ENCODE assay signal across 35 cellular contexts in the genomic region with DNA sequence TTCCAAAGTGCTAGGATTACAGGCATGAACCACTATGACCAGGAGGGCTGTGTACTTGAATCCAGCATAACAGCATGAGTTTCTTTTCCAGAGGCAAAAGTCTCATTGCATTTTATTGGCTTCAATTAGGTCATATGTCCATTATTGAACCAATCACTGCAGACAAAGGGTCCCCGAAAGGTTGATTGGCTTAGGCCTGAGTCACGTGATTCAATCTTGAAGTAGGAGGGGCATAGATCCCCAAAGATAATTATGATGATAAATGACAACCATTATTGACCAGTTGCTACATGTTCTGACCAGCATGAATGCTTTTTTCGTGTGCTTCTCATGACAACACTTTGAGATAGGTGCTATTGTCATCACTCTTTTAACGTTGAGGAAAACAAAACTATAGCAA. TPM values are rescaled to one million over a fixed set of nuclear protein-coding genes. Genes with fewer than 3 reads are reported as not detected.
"Had no signal": no experiment of that assay in that cellular context is flagged by ENCODE, and none has a peak within 500 bp of the region (broad histone marks: within the 10 kb centered on the region; RNA-seq: fewer than 3 reads in every experiment).

No MANE protein-coding gene starts in this region.

- DNase-seq: natural killer cell; occipital lobe; ovary; posterior cingulate gyrus; psoas muscle; right cardiac atrium; spleen; stimulated activated CD4-positive, alpha-beta T cell treated with anti-CD3 and anti-CD28 coated beads, Interleukin-12 subunit alpha, Interleukin-12 subunit beta, amount 100 ng/mL, for 4 hours; stimulated activated CD4-positive, alpha-beta T cell treated with anti-CD3 and anti-CD28 coated beads, Interleukin-1b, Interleukin-23, amount 100 ng/mL, for 48 hours; stimulated activated CD4-positive, alpha-beta T cell treated with anti-CD3 and anti-CD28 coated beads, Interleukin-4, amount 100 ng/mL, for 1 hour; stimulated activated CD4-positive, alpha-beta T cell treated with anti-CD3 and anti-CD28 coated beads, Interleukin-4, amount 100 ng/mL, for 4 hours; stimulated activated CD8-positive, alpha-beta memory T cell treated with anti-CD3 and anti-CD28 coated beads, Interleukin-4, amount 100 ng/mL, for 48 hours; stimulated activated naive CD4-positive, alpha-beta T cell; stimulated activated naive CD8-positive, alpha-beta T cell treated with anti-CD3 and anti-CD28 coated beads, Interleukin-15, amount 100 ng/mL, for 72 hours; stimulated activated naive CD8-positive, alpha-beta T cell treated with anti-CD3 and anti-CD28 coated beads, Interleukin-15, Interleukin-2, amounts not matched to agents 100 U/mL and 50 U/mL, for 24 hours; substantia nigra; thyroid gland; trophoblast cell; upper lobe of left lung had no signal

- H3K4me2 ChIP-seq: neural progenitor cell, smooth muscle cell had no signal

- H3K4me3 ChIP-seq: neural progenitor cell, ovary, psoas muscle, skin epidermis, smooth muscle cell, spleen, suprapubic skin, thoracic aorta, thyroid gland, tibial nerve, upper lobe of left lung, vagina had no signal

- H3K9me3 ChIP-seq: ovary, psoas muscle, spleen, thoracic aorta, thyroid gland, tibial nerve, upper lobe of left lung, vagina had no signal

- H3K9ac ChIP-seq: neural progenitor cell, parathyroid adenoma had no signal

- H3K27me3 ChIP-seq: neural progenitor cell, ovary, suprapubic skin, thyroid gland, tibial nerve, upper lobe of left lung, vagina had no signal

- H2AFZ ChIP-seq: neural progenitor cell, parathyroid adenoma had no signal

- H3K79me2 ChIP-seq: parathyroid adenoma had no signal

- FAIRE-seq: urothelium cell line had no signal

- H3K36me3 ChIP-seq: neural progenitor cell, ovary, spleen, suprapubic skin, thoracic aorta, thyroid gland, tibial nerve, upper lobe of left lung, vagina had no signal

- ATAC-seq: natural killer cell; psoas muscle; right cardiac atrium; sciatic nerve; stimulated activated memory B cell treated with anti-CD40 and anti-IgM and Interleukin-4, amounts not matched to agents 10 μg/mL and 1 μg/mL and 100 μg/mL, for 72 hours; stimulated activated naive CD8-positive, alpha-beta T cell treated with anti-CD3 and anti-CD28 coated beads, Interleukin-15, amount 100 ng/mL, for 72 hours; stimulated activated naive CD8-positive, alpha-beta T cell treated with anti-CD3 and anti-CD28 coated beads, Interleukin-15, Interleukin-2, amounts not matched to agents 100 U/mL and 50 U/mL, for 24 hours had no signal

- H3K4me1 ChIP-seq: neural progenitor cell, parathyroid adenoma, psoas muscle, spleen, suprapubic skin, thyroid gland, tibial nerve, upper lobe of left lung, vagina had no signal

- H3K27ac ChIP-seq: neural progenitor cell, ovary, parathyroid adenoma, psoas muscle, skin epidermis, spleen, suprapubic skin, thoracic aorta, thyroid gland, tibial nerve, upper lobe of left lung, vagina had no signal

RNA-seq across cellular contexts. Expression of a gene that starts 25.3 kb away (rescaled TPM):
- total RNA-seq: natural killer cell, osteoblast, ovary, progenitor cell of endocrine pancreas, psoas muscle, renal cortical epithelial cell, right cardiac atrium, sciatic nerve, smooth muscle cell, spleen, suprapubic skin, thoracic aorta, thyroid gland, tibial nerve, upper lobe of left lung, ureter, vagina had no signal
- polyA plus RNA-seq: neural cell, ovary, right cardiac atrium, smooth muscle cell, spleen had no signal
